Comparison of ENCODE assay signal across 17 cellular contexts in the genomic region with DNA sequence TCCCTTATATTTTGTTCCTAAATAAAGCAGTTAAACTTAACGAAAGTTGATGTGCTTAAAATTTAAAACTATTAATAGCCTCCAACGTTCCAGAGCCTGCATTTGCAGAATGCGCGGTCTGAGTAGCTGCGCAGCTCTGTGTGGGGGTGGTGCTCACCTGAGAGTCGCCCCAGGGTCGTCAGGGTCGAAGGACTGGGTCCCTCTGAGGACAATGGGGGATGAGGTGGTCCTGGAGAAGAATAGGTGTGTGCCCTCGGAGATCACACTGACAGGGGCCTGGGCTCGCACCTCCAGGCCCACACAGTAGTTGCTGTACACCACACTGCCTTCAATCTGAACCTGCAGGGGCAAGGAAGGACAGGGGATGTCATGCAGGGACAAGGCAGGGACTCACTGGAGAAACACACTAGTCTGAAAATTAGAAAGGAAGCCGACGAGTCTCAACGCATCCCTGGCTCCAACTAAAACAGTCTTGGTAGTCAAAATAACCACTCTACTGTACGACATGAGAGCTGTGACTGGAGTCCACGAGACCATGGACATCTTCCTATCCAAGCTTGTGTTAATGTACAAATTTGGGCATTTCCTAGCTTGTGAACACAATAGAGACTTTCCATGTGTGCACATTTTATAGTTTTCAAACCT. TPM values are rescaled to one million over a fixed set of nuclear protein-coding genes. Genes with fewer than 3 reads are reported as not detected.
A peak's percentile ranks its signal among the peaks of the same experiment; 100 is the strongest.
DNase-seq lines count a peak whose midpoint lies in the region; ATAC-seq, FAIRE-seq and TF ChIP-seq lines count a peak whose summit lies in the region.
"Had no signal": no experiment of that assay in that cellular context is flagged by ENCODE, and none has a peak within 500 bp of the region (broad histone marks: within the 10 kb centered on the region; RNA-seq: fewer than 3 reads in every experiment).

No MANE protein-coding gene starts in this region.

- peak; percentile 13 for FAIRE-seq in A549 (lab: Jason Lieb, UNC)
- FAIRE-seq in keratinocyte (lab: Jason Lieb, UNC): peak; percentile 57
- FAIRE-seq: A204.1 had no signal

- no peaks in the 10 kb centered on the region for H4K20me1 ChIP-seq in keratinocyte (ENCODE audit: control insufficient read depth, extremely low read depth, insufficient read depth, low read length)

- H3K23ac ChIP-seq in neuronal stem cell (ENCODE audit: low read depth, low read length, poor library complexity): no peak overlapping the region

- no peaks in the 10 kb centered on the region for H3K79me1 ChIP-seq in neuronal stem cell (ENCODE audit: low read depth, low read length)

- H3K36me3 ChIP-seq in Panc1 (ENCODE audit: control insufficient read depth, insufficient read depth, low read length): no peaks in the 10 kb centered on the region
- no peaks in the 10 kb centered on the region for H3K36me3 ChIP-seq in keratinocyte (ENCODE audit: control insufficient read depth in 2 of 2, extremely low read depth in 1 of 2, insufficient read depth in 2 of 2, low read length in 2 of 2)
- H3K36me3 ChIP-seq in neuronal stem cell (replicated peaks in 1 of 2; ENCODE audit: control insufficient read depth in 2 of 2, insufficient read depth in 2 of 2, low read length in 2 of 2): no peaks in the 10 kb centered on the region
- H3K36me3 ChIP-seq: BE2C had no signal

- in situ Hi-C loops in Panc1 (cut with HindIII; ENCODE audit: low pct_unique_long_range_greater_than_20kb, low sequenced_read_pairs): no loop called here

- no peak overlapping the region for H4K8ac ChIP-seq in neuronal stem cell (ENCODE audit: low read depth, low read length)

- BruUV-seq in Panc1 (replicated peaks; lab: Mats Ljungman, UMichigan): no TSS peak

- peak overlapping the region; percentile 42 for H3K18ac ChIP-seq in neuronal stem cell (ENCODE audit: low read length)

- H2BK120ac ChIP-seq in neuronal stem cell (ENCODE audit: low read depth, low read length): no peak overlapping the region

- H3K27me3 ChIP-seq in Panc1 (ENCODE audit: control insufficient read depth, insufficient read depth, low read length) (no peaks in the 10 kb centered on the region), keratinocyte (ENCODE audit: control insufficient read depth, extremely low read depth, insufficient read depth, low read length) (no peaks in the 10 kb centered on the region), neuronal stem cell (ENCODE audit: control insufficient read depth in 3 of 3, insufficient read depth in 3 of 3, low read depth in 1 of 3, low read length in 3 of 3) (peaks cover 0 to 58% (median 0%) of the 10 kb centered on the region in 3 experiments)
- H3K27me3 ChIP-seq: BE2C had no signal

- no peak overlapping the region for H3K27ac ChIP-seq in A549
- H3K27ac ChIP-seq in Panc1 (ENCODE audit: low read length): 0 out of 2 replicates have a peak overlapping the region, but pooled peaks have one; percentile 20
- H3K27ac ChIP-seq in keratinocyte (ENCODE audit: control insufficient read depth, insufficient read depth, low read length): no peak overlapping the region
- no peak overlapping the region for H3K27ac ChIP-seq in neuronal stem cell (replicated peaks; ENCODE audit: low read length)
- H3K27ac ChIP-seq: C4-2B, GM23248 had no signal

- no peak overlapping the region for H2AK5ac ChIP-seq in neuronal stem cell (ENCODE audit: low read depth, low read length)

- H3K4me1 ChIP-seq in A549: no peaks in the 10 kb centered on the region
- 0 out of 2 replicates have a peak, but pooled peaks cover 6% of the 10 kb centered on the region for H3K4me1 ChIP-seq in Panc1 (ENCODE audit: control insufficient read depth, insufficient read depth, low read length)
- peaks cover 5% of the 10 kb centered on the region for H3K4me1 ChIP-seq in keratinocyte (ENCODE audit: control insufficient read depth, extremely low read depth, insufficient read depth, low read length)
- H3K4me1 ChIP-seq in neuronal stem cell (ENCODE audit: control insufficient read depth in 2 of 2, insufficient read depth in 1 of 2, low read depth in 1 of 2, low read length in 2 of 2): peaks cover 0 to 7% of the 10 kb centered on the region in 2 donors
- H3K4me1 ChIP-seq: BE2C had no signal

- H2BK5ac ChIP-seq in neuronal stem cell (ENCODE audit: low read length): no peak overlapping the region

- H2AFZ ChIP-seq in keratinocyte (ENCODE audit: control insufficient read depth, low read length) (peak overlapping the region; percentile 1), neuronal stem cell (ENCODE audit: low read length) (no peak overlapping the region)
- H2AFZ ChIP-seq: GM23248 had no signal

- H2BK12ac ChIP-seq in neuronal stem cell (ENCODE audit: low read length): no peak overlapping the region

- TF ChIP-seq EP300 in A549 (IDR thresholded peaks at IDR 0.05): no peak

- no peaks in the 10 kb centered on the region for H3K79me2 ChIP-seq in keratinocyte (ENCODE audit: control insufficient read depth, insufficient read depth, low read length)

- CTCF ChIA-PET in A549 (lab: Yijun Ruan, JAX) (interaction anchor here (1.5 kb wide), 1 partner anchor 30 kb away, joined by 3 read pairs; no protein-coding TSS in a partner anchor), Panc1 (lab: Charles Lee) (no interaction called here)

- dilution Hi-C loops in keratinocyte (cut with MboI; ENCODE audit: extremely low pct_ligation_motif_present, low sequenced_read_pairs): no loop called here

- H3K9me3 ChIP-seq in A549 (no peaks in the 10 kb centered on the region), Panc1 (ENCODE audit: control insufficient read depth, insufficient read depth, low read depth, low read length) (no peaks in the 10 kb centered on the region), keratinocyte (ENCODE audit: control insufficient read depth, low read depth, low read length) (no peaks in the 10 kb centered on the region), neuronal stem cell (replicated peaks in 1 of 2; ENCODE audit: control insufficient read depth in 2 of 2, insufficient read depth in 1 of 2, low read depth in 1 of 2, low read length in 2 of 2) (no peaks in the 10 kb centered on the region)
- H3K9me3 ChIP-seq: BE2C had no signal

- H3K14ac ChIP-seq in neuronal stem cell (ENCODE audit: low read length): no peak overlapping the region

- no peak overlapping the region for H2BK15ac ChIP-seq in neuronal stem cell (ENCODE audit: low read length)

- H3K9me1 ChIP-seq in keratinocyte (ENCODE audit: control insufficient read depth, extremely low read depth, insufficient read depth, low read length): no peaks in the 10 kb centered on the region

- H4K91ac ChIP-seq in neuronal stem cell (ENCODE audit: low read depth, low read length, poor library complexity): no peak overlapping the region

- DNase-seq in A549 (ENCODE audit: low read depth in 1 of 2, low spot score in 1 of 2) (no peak), Panc1 (ENCODE audit: low read depth, low spot score) (no peak), keratinocyte (ENCODE audit: low read depth, low spot score) (no peak), neuronal stem cell (ENCODE audit: low spot score) (no peak), kidney tubule cell (ENCODE audit: low spot score) (no peak), NCI-H1436 (lab: John Stamatoyannopoulos, UW) (no peak)
- DNase-seq: BE2C; CD4-positive, alpha-beta memory T cell; DMS79; GDM1; IMR-90 had no signal

- ATAC-seq in A549: no peak; a peak in 1 of 6 replicates
- ATAC-seq in Panc1: no peak
- no peak for ATAC-seq in GM18858 (IDR thresholded peaks at IDR 0.05; ENCODE audit: unreplicated experiment)
- no peak for ATAC-seq in GM19463 (IDR thresholded peaks at IDR 0.05; ENCODE audit: unreplicated experiment)

- WGBS in A549 (ENCODE audit: missing lambda C conversion rate): 78% methylated on average over 15 of the region's 15 CpGs
- WGBS in neuronal stem cell (ENCODE audit: extremely low coverage in 2 of 2, insufficient read length in 2 of 2, insufficient replicate concordance in 1 of 2), 2 donors: no CpG with 5 or more reads among the region's 15 CpGs

- TF ChIP-seq RAD21 in A549 (conservative IDR thresholded peaks at IDR 0.05 in 1 of 2, IDR thresholded peaks at IDR 0.05 in 1 of 2): no peak

- H3K9ac ChIP-seq in keratinocyte (ENCODE audit: control insufficient read depth, extremely low read depth, insufficient read depth, low read length): no peak overlapping the region
- H3K9ac ChIP-seq in neuronal stem cell (ENCODE audit: low read depth, low read length, poor library complexity): no peak overlapping the region
- H3K9ac ChIP-seq: GM23248 had no signal

- TF ChIP-seq CTCF in A549 (IDR thresholded peaks at IDR 0.05): no peak
- TF ChIP-seq CTCF in Panc1 (IDR thresholded peaks at IDR 0.05): no peak
- no peak for TF ChIP-seq CTCF in keratinocyte (optimal IDR thresholded peaks at IDR 0.05 in 1 of 3, IDR thresholded peaks at IDR 0.05 in 1 of 3, conservative IDR thresholded peaks at IDR 0.05 in 1 of 3; ENCODE audit: extremely low read depth in 1 of 3, insufficient read depth in 2 of 3, low read length in 3 of 3)

- no peak overlapping the region for H3K4ac ChIP-seq in neuronal stem cell (ENCODE audit: low read length)

- H3K4me2 ChIP-seq in A549: no peak overlapping the region
- no peak overlapping the region for H3K4me2 ChIP-seq in keratinocyte (ENCODE audit: control insufficient read depth, extremely low read depth, insufficient read depth, low read depth, low read length)
- no peak overlapping the region for H3K4me2 ChIP-seq in neuronal stem cell (ENCODE audit: insufficient read depth, low read length, poor library complexity, severe bottlenecking)

- no peak for TF ChIP-seq POLR2A in A549 (IDR thresholded peaks at IDR 0.05; ENCODE audit: low read length)

- H3K4me3 ChIP-seq in A549 (no peak overlapping the region), Panc1 (ENCODE audit: low read depth in 2 of 2, low read length in 2 of 2) (no peak overlapping the region), keratinocyte (ENCODE audit: control insufficient read depth in 2 of 3, extremely low read depth in 1 of 3, insufficient read depth in 2 of 3, low read depth in 1 of 3, low read length in 3 of 3) (no peak overlapping the region), neuronal stem cell (ENCODE audit: low read length in 2 of 2) (no peak overlapping the region)
- H3K4me3 ChIP-seq: GM23248 had no signal

- POLR2A ChIA-PET in A549 (lab: Yijun Ruan, JAX) (no interaction called here), Panc1 (lab: Charles Lee) (no interaction called here)

- intact Hi-C loops in Panc1 (cut with micrococcal nuclease; ENCODE audit: unreplicated experiment): no loop called here

RNA-seq across cellular contexts. Expression of gene PKD1L1, which starts 54.4 kb away (rescaled TPM):
- 0.21 and 0.57 TPM in 2 replicates for polyA plus RNA-seq in A549 (2011; rRNA removed)
- 0.20 and 0.45 TPM in 2 replicates for polyA plus RNA-seq in A549 (2012; cell fraction: cytosol; rRNA removed)
- polyA plus RNA-seq in A549 (2012; cell fraction: nucleus; rRNA removed): 0.85 and 1.7 TPM in 2 replicates
- 0.09 to 0.21 TPM (median 0.11 TPM) in 3 replicates for polyA plus RNA-seq in A549 (2017; fragmentation: RNase III; extraction: RNeasy Plus Mini Kit Qiagen cat#74134 plus additional on column Dnase treatment)
- polyA minus RNA-seq in A549 (2011; rRNA and poly(A)+ RNA removed): 0.39 and 3.2 TPM in 2 replicates
- total RNA-seq in Panc1 (2021; ENCODE audit: unreplicated experiment): 2.2 TPM
- 2.5 TPM for polyA plus RNA-seq in Panc1 (2012; ENCODE audit: insufficient read length)
- 0.01 to 0.31 TPM (median 0.04 TPM) in 3 replicates for polyA plus RNA-seq in keratinocyte
- 0.15 TPM for polyA plus RNA-seq in keratinocyte (2011; ENCODE audit: low read depth)
- 0.01 and 0.03 TPM in 2 replicates for polyA plus RNA-seq in keratinocyte (2011; cell fraction: cytosol; rRNA removed)
- polyA plus RNA-seq in keratinocyte (2011; cell fraction: nucleus; rRNA removed): 0.17 and 0.18 TPM in 2 replicates
- 0.20 TPM in 1 of 2 replicates, not detected in the other for polyA plus RNA-seq in keratinocyte (2012; ENCODE audit: low replicate concordance)
- polyA minus RNA-seq in keratinocyte: 0.10 to 0.13 TPM in 2 of 3 replicates, not detected in the other
- not detected for polyA minus RNA-seq in keratinocyte (2011; cell fraction: cytosol; rRNA and poly(A)+ RNA removed)
- 0.21 and 0.23 TPM in 2 replicates for polyA minus RNA-seq in keratinocyte (2011; cell fraction: nucleus; rRNA and poly(A)+ RNA removed)
- 0.03 TPM for polyA plus RNA-seq in neuronal stem cell (2013, experiment 1 of 2)
- 0.03 TPM for polyA plus RNA-seq in neuronal stem cell (2013, experiment 2 of 2)
- total RNA-seq: HT-29 had no signal
- polyA plus RNA-seq: CD4-positive, alpha-beta memory T cell had no signal
